In genomic region chr19:10959277-10959968, GRCh38 we compare ENCODE assay signal across 8 cellular contexts. TPM values are rescaled to one million over a fixed set of nuclear protein-coding genes. Genes with fewer than 3 reads are reported as not detected.
DNase-seq lines count a peak whose midpoint lies in the region; ATAC-seq and TF ChIP-seq lines count a peak whose summit lies in the region.
"Not testable (repeated sequence)": the region's sequence is repeated elsewhere in the genome, so short reads cannot be mapped to it uniquely, and the experiment has no call there.

No MANE protein-coding gene starts in this region.

- not testable (repeated sequence) for TF ChIP-seq POLR2A in HCT116 (IDR thresholded peaks at IDR 0.05; ENCODE audit: borderline replicate concordance, extremely low read depth, insufficient read depth, insufficient read length); Peyer's patch (IDR thresholded peaks at IDR 0.05); heart left ventricle (IDR thresholded peaks at IDR 0.05); spleen (IDR thresholded peaks at IDR 0.05)

- not testable (repeated sequence) for H3K9me3 Mint-ChIP-seq in activated T-cell treated with anti-CD3 and anti-CD28 coated beads, Interleukin-2, amount 50 U/mL, for 24 hours; central memory CD8-positive, alpha-beta T cell; naive thymus-derived CD8-positive, alpha-beta T cell

- H3K27me3 Mint-ChIP-seq in activated T-cell treated with anti-CD3 and anti-CD28 coated beads, Interleukin-2, amount 50 U/mL, for 24 hours; central memory CD8-positive, alpha-beta T cell; naive thymus-derived CD8-positive, alpha-beta T cell: not testable (repeated sequence)

- intact Hi-C loops in HCT116 (cut with micrococcal nuclease); heart left ventricle (cut with DNase I); spleen (cut with DNase I; ENCODE audit: low total_unique reads): not testable (repeated sequence)

- H3K27ac Mint-ChIP-seq in activated T-cell treated with anti-CD3 and anti-CD28 coated beads, Interleukin-2, amount 50 U/mL, for 24 hours, result peak overlapping the region; percentile 93
- peak overlapping the region; percentile 25 for H3K27ac Mint-ChIP-seq in central memory CD8-positive, alpha-beta T cell (ENCODE audit: low read depth)
- peak overlapping the region in 8 of 10 donors; percentile 67 to 96 (median 91) for H3K27ac Mint-ChIP-seq in naive thymus-derived CD8-positive, alpha-beta T cell

- POLR2A ChIA-PET in HCT116 (lab: Charles Lee), result not testable (repeated sequence)
- POLR2A ChIA-PET in naive thymus-derived CD8-positive, alpha-beta T cell (lab: Charles Lee), result interaction anchor here (0.6 to 1.5 kb wide), 7 partner anchors 21 to 473 kb away, joined by 3 to 8 read pairs (median 3); partner anchors contain the start of gene LDLR

- peaks cover 36% of the 10 kb centered on the region for H3K4me1 Mint-ChIP-seq in activated T-cell treated with anti-CD3 and anti-CD28 coated beads, Interleukin-2, amount 50 U/mL, for 24 hours (ENCODE audit: low read depth)
- peaks cover 38% of the 10 kb centered on the region for H3K4me1 Mint-ChIP-seq in central memory CD8-positive, alpha-beta T cell
- H3K4me1 Mint-ChIP-seq in naive thymus-derived CD8-positive, alpha-beta T cell, result peaks cover 10 to 38% (median 31%) of the 10 kb centered on the region in 4 donors

- 92 to 97% (median 95%) methylated on average over 19 of the region's 19 CpGs for WGBS in heart left ventricle, 4 donors
- 95 to 96% (median 95%) methylated on average over 19 of the region's 19 CpGs for WGBS in spleen, 5 donors

- RAD21 ChIA-PET in HCT116 (lab: Charles Lee; ENCODE audit: low non-redundant PET in 1 of 2, low total read pairs in 2 of 2, uncharacterized antibody in 2 of 2, unreplicated experiment in 2 of 2), result not testable (repeated sequence)

- H3K4me3 ChIP-seq in ACC112 (ENCODE audit: low read depth, low read length) (peak overlapping the region; percentile 77), HCT116 (replicated peaks in 1 of 2; ENCODE audit: low read depth in 1 of 2, low read length in 2 of 2) (peak overlapping the region; percentile 75 to 83), Peyer's patch (peak overlapping the region in 2 of 4 donors; percentile 65 to 97), heart left ventricle (peak overlapping the region in 10 of 12 donors; percentile 62 to 98 (median 88)), spleen (peak overlapping the region in 5 of 8 donors; percentile 60 to 92 (median 84))

- not testable (repeated sequence) for H3K36me3 ChIP-seq in ACC112 (ENCODE audit: insufficient read depth, low read length); HCT116 (ENCODE audit: control insufficient read depth in 1 of 2, insufficient read depth in 2 of 2, low read length in 2 of 2); Peyer's patch; heart left ventricle; spleen

- H3K27ac ChIP-seq in ACC112 (ENCODE audit: low read depth, low read length), result not testable (repeated sequence)
- H3K27ac ChIP-seq in HCT116 (ENCODE audit: low read depth, low read length) (peak overlapping the region; percentile 74), Peyer's patch (peak overlapping the region in 3 of 4 donors; percentile 83 to 95 (median 88)), heart left ventricle (peak overlapping the region in 7 of 12 donors; percentile 92 to 98 (median 96)), spleen (peak overlapping the region in 6 of 8 donors; percentile 93 to 97 (median 94))

- not testable (repeated sequence) for ATAC-seq in HCT116; central memory CD8-positive, alpha-beta T cell (replicated peaks; ENCODE audit: extremely low read depth, poor library complexity, severe bottlenecking); heart left ventricle; naive thymus-derived CD8-positive, alpha-beta T cell

- not testable (repeated sequence) for DNase-seq in HCT116 (ENCODE audit: low read depth, low spot score); Peyer's patch; activated T-cell treated with anti-CD3 and anti-CD28 coated beads, Interleukin-2, amount 50 U/mL, for 24 hours; central memory CD8-positive, alpha-beta T cell (ENCODE audit: low spot score in 2 of 2); heart left ventricle; naive thymus-derived CD8-positive, alpha-beta T cell; spleen

- BruUV-seq in HCT116 (replicated peaks; lab: Mats Ljungman, UMichigan), result not testable (repeated sequence)

- not testable (repeated sequence) for H3K9me2 ChIP-seq in HCT116 (ENCODE audit: insufficient read depth)

- CTCF ChIA-PET in HCT116 (lab: Charles Lee), result interaction anchor here (0.6 to 1.8 kb wide), 3 partner anchors 12 to 22 kb away, joined by 3 to 4 read pairs (median 4); no protein-coding TSS in a partner anchor

- not testable (repeated sequence) for H3K27me3 ChIP-seq in ACC112 (ENCODE audit: insufficient read depth, low read length); HCT116 (ENCODE audit: insufficient read depth, low read length); Peyer's patch; heart left ventricle; spleen (replicated peaks in 1 of 7)

- not testable (repeated sequence) for H2AFZ ChIP-seq in ACC112 (ENCODE audit: low read length, unreplicated experiment); HCT116 (ENCODE audit: low read depth, low read length, poor library complexity, severe bottlenecking)

- TF ChIP-seq CTCF in HCT116 (IDR thresholded peaks at IDR 0.05 in 2 of 3, conservative IDR thresholded peaks at IDR 0.05 in 1 of 3; ENCODE audit: borderline replicate concordance in 1 of 3, insufficient read depth in 1 of 3, low read depth in 2 of 3, low read length in 2 of 3); Peyer's patch (IDR thresholded peaks at IDR 0.05); heart left ventricle (IDR thresholded peaks at IDR 0.05); spleen (IDR thresholded peaks at IDR 0.05 in 8 of 11, conservative IDR thresholded peaks at IDR 0.05 in 3 of 11): not testable (repeated sequence)

- H3K79me2 ChIP-seq in ACC112 (ENCODE audit: control insufficient read depth, insufficient read depth, low read length, unreplicated experiment), result peaks cover 34% of the 10 kb centered on the region
- H3K79me2 ChIP-seq in HCT116 (ENCODE audit: insufficient read depth, low read length), result peaks cover 32% of the 10 kb centered on the region

- not testable (repeated sequence) for TF ChIP-seq RAD21 in HCT116 (IDR thresholded peaks at IDR 0.05; ENCODE audit: low read depth)

- peak overlapping the region; percentile 88 for H3K4me3 Mint-ChIP-seq in activated T-cell treated with anti-CD3 and anti-CD28 coated beads, Interleukin-2, amount 50 U/mL, for 24 hours
- peak overlapping the region; percentile 82 for H3K4me3 Mint-ChIP-seq in central memory CD8-positive, alpha-beta T cell
- peak overlapping the region; percentile 63 to 90 (median 88) for H3K4me3 Mint-ChIP-seq in naive thymus-derived CD8-positive, alpha-beta T cell

- not testable (repeated sequence) for H4K20me1 ChIP-seq in HCT116 (ENCODE audit: insufficient read depth)

- H3K4me1 ChIP-seq in ACC112 (ENCODE audit: control insufficient read depth, insufficient read depth, low read length, unreplicated experiment), result not testable (repeated sequence)
- peaks cover 16 to 31% of the 10 kb centered on the region in 2 experiments; a peak in 3 of 4 replicates for H3K4me1 ChIP-seq in HCT116 (ENCODE audit: control insufficient read depth in 1 of 2, insufficient read depth in 2 of 2, low read length in 2 of 2)
- peaks cover 0 to 27% (median 12%) of the 10 kb centered on the region in 4 donors for H3K4me1 ChIP-seq in Peyer's patch
- H3K4me1 ChIP-seq in heart left ventricle, result peaks cover 0 to 23% (median 18%) of the 10 kb centered on the region in 12 donors
- H3K4me1 ChIP-seq in spleen, result peaks cover 20 to 46% (median 38%) of the 10 kb centered on the region in 6 donors

- peak overlapping the region; percentile 91 for H3K9ac ChIP-seq in HCT116 (ENCODE audit: low read length)

- peaks cover 17% of the 10 kb centered on the region for H3K36me3 Mint-ChIP-seq in activated T-cell treated with anti-CD3 and anti-CD28 coated beads, Interleukin-2, amount 50 U/mL, for 24 hours (ENCODE audit: low read depth)
- H3K36me3 Mint-ChIP-seq in central memory CD8-positive, alpha-beta T cell (ENCODE audit: insufficient read depth), result peaks cover 26% of the 10 kb centered on the region
- not testable (repeated sequence) for H3K36me3 Mint-ChIP-seq in naive thymus-derived CD8-positive, alpha-beta T cell

- peak overlapping the region; percentile 91 for H3K4me2 ChIP-seq in HCT116 (ENCODE audit: low read length)

- not testable (repeated sequence) for H3K9me3 ChIP-seq in HCT116 (ENCODE audit: control insufficient read depth in 1 of 2, insufficient read depth in 1 of 2, low read depth in 1 of 2, low read length in 2 of 2); Peyer's patch; heart left ventricle; spleen

RNA-seq across cellular contexts. Expression of gene SMARCA4, which starts 1.4 kb away (rescaled TPM):
- 116 TPM for total RNA-seq in HCT116 (2021; ENCODE audit: unreplicated experiment)
- 102 and 108 TPM in 2 replicates for polyA plus RNA-seq in HCT116 (2012)
- 100 to 1,000 TPM in 2 of 4 donors, 10 to 100 TPM in 2; 68.3 to 208 (median 114) TPM for total RNA-seq in Peyer's patch
- 10 to 100 TPM; 34.1 to 70.9 (median 48.3) TPM for total RNA-seq in heart left ventricle
- 10 to 100 TPM; 49.5 to 62.5 TPM for polyA plus RNA-seq in heart left ventricle
- total RNA-seq in naive thymus-derived CD8-positive, alpha-beta T cell, result 100 to 1,000 TPM; 100 to 108 TPM
- 10 to 100 TPM in 2 of 3 donors, 1 to 10 TPM in 1; 6.0 to 29.5 (median 12.6) TPM for polyA plus RNA-seq in naive thymus-derived CD8-positive, alpha-beta T cell
- 10 to 100 TPM; 61.5 to 95.6 (median 67.0) TPM for total RNA-seq in spleen
- 10 to 100 TPM; 41.6 to 69.6 (median 58.4) TPM for polyA plus RNA-seq in spleen

RNA-seq across cellular contexts. Expression of gene TIMM29, which starts 30.8 kb away (rescaled TPM):
- 20.3 TPM for total RNA-seq in HCT116 (2021; ENCODE audit: unreplicated experiment)
- polyA plus RNA-seq in HCT116 (2012), result 10.6 and 12.6 TPM in 2 replicates
- total RNA-seq in Peyer's patch, result 10 to 100 TPM; 28.0 to 39.5 (median 34.1) TPM
- total RNA-seq in heart left ventricle, result 10 to 100 TPM; 10.0 to 29.3 (median 14.5) TPM
- polyA plus RNA-seq in heart left ventricle, result 10 to 100 TPM; 15.5 to 17.3 TPM
- 10 to 100 TPM; 32.9 TPM for total RNA-seq in naive thymus-derived CD8-positive, alpha-beta T cell
- polyA plus RNA-seq in naive thymus-derived CD8-positive, alpha-beta T cell, result 10 to 100 TPM; 23.8 to 40.9 (median 32.0) TPM
- total RNA-seq in spleen, result 10 to 100 TPM; 18.0 to 24.3 (median 21.3) TPM
- polyA plus RNA-seq in spleen, result 10 to 100 TPM in 2 of 3 donors, 1 to 10 TPM in 1; 6.8 to 15.1 (median 12.9) TPM

RNA-seq across cellular contexts. Expression of gene YIPF2, which starts 31.0 kb away (rescaled TPM):
- total RNA-seq in HCT116 (2021; ENCODE audit: unreplicated experiment), result 44.7 TPM
- polyA plus RNA-seq in HCT116 (2012), result 53.2 and 67.3 TPM in 2 replicates
- total RNA-seq in Peyer's patch, result 10 to 100 TPM; 30.5 to 60.1 (median 49.3) TPM
- 10 to 100 TPM; 11.5 to 27.1 (median 17.3) TPM for total RNA-seq in heart left ventricle
- 10 to 100 TPM; 21.5 to 38.7 TPM for polyA plus RNA-seq in heart left ventricle
- 10 to 100 TPM; 31.0 to 32.0 TPM for total RNA-seq in naive thymus-derived CD8-positive, alpha-beta T cell
- polyA plus RNA-seq in naive thymus-derived CD8-positive, alpha-beta T cell, result 10 to 100 TPM; 12.0 to 18.2 (median 15.4) TPM
- total RNA-seq in spleen, result 10 to 100 TPM; 24.1 to 42.3 (median 29.8) TPM
- 10 to 100 TPM; 12.5 to 28.6 (median 16.8) TPM for polyA plus RNA-seq in spleen

Comparison
In these comparisons a context has a peak if more than half of its experiments do, and no peak if none do; other contexts are left out.
1. H3K27ac Mint-ChIP-seq: peak in every context shown above with its lines; median percentile 93 in activated T-cell treated with anti-CD3 and anti-CD28 coated beads, Interleukin-2, amount 50 U/mL, for 24 hours; 91 in naive thymus-derived CD8-positive, alpha-beta T cell; 25 in central memory CD8-positive, alpha-beta T cell.